ENCODE assay signal across 8 cellular contexts in the genomic region with DNA sequence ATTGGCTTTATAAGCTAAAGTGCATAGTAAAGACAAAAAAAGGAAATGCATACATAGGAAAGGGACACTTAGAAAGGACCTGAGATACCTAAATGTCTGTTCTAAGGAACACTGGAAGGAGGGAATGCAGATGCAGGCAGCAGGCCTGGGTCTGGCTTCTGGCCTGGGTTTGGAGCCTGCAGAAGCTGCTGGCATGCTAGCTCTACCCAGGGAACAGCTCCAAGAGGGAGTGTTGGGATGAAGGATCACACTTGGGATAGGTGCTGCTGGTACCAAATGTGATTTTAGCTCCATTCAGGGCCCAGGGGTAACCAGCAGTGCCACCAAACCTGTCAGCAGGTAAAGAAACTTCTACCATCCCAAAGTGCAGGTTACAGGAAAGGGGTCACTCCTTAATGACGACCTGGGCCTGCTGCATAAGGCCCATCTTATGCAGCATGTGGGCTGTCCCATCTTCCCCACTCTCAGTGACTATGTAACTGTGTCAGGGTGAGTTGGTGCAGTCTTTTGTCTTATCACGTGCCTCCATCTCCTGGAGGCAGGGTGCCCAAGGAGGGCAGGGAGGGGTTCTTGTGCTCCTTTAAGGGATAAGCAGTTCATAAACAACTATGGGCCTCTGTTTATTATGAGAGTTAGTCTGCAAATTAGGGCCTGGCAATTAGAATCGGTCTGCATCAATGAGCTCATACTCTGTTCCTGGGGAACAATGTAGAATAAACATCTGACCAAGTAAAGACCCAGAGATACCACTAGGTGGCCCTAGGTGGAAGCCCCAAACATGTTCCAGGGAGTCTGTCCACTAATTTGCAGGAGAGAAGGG. TPM values are rescaled to one million over a fixed set of nuclear protein-coding genes. Genes with fewer than 3 reads are reported as not detected.
DNase-seq lines count a peak whose midpoint lies in the region; ATAC-seq and TF ChIP-seq lines count a peak whose summit lies in the region.

No MANE protein-coding gene starts in this region.

- peaks cover 0 to under 1% (median 0%) of the 10 kb centered on the region in 7 donors for H3K9me3 Mint-ChIP-seq in naive B cell

- peak; percentile 65 for TF ChIP-seq CTCF in LNCAP (IDR thresholded peaks at IDR 0.05)
- TF ChIP-seq CTCF in epithelial cell of proximal tubule (conservative IDR thresholded peaks at IDR 0.05; ENCODE audit: low read depth, low read length) = peak; percentile 78

- H3K27me3 Mint-ChIP-seq in naive B cell = no peaks in the 10 kb centered on the region

- no peak overlapping the region for H3K4me3 ChIP-seq in epithelial cell of proximal tubule (ENCODE audit: low read depth, low read length)

- DNase-seq in activated gamma-delta T cell treated with anti-CD3 and anti-CD28 coated beads, Interleukin-2, amount 50 U/mL, for 16 hours (ENCODE audit: low read depth) = peak; percentile 12
- DNase-seq in activated gamma-delta T cell treated with Interleukin-2 at 50 U/mL for 16 hours = no peak
- DNase-seq in SW 1271 (lab: John Stamatoyannopoulos, UW) = peak; percentile 11 to 66
- DNase-seq in epithelial cell of proximal tubule (ENCODE audit: low read depth) = no peak
- no peak for DNase-seq in naive B cell
- DNase-seq in DMS79 treated with DMSO at 0.1 percent for 48 hours (lab: John Stamatoyannopoulos, UW) = no peak

- peaks cover 0 to 18% of the 10 kb centered on the region in 2 donors for H3K36me3 Mint-ChIP-seq in naive B cell

- peak overlapping the region in 4 of 6 donors; percentile 43 to 87 (median 68) for H3K27ac Mint-ChIP-seq in naive B cell

- peaks cover 4 to 10% (median 9%) of the 10 kb centered on the region in 3 donors for H3K4me1 Mint-ChIP-seq in naive B cell

- ATAC-seq in naive B cell (ENCODE audit: low read depth in 2 of 2) (peak; percentile 71 to 77), GM21423 (IDR thresholded peaks at IDR 0.05; ENCODE audit: unreplicated experiment) (no peak)

- peak overlapping the region in 1 of 8 donors; percentile 33 for H3K4me3 Mint-ChIP-seq in naive B cell

RNA-seq across cellular contexts. Expression of a gene that starts 26.9 kb away (rescaled TPM):
- total RNA-seq in epithelial cell of proximal tubule = 34.2 and 42.8 TPM in 2 replicates
- polyA plus RNA-seq in naive B cell (ENCODE audit: low read depth in 6 of 6) = 10 to 100 TPM; 32.6 to 76.5 (median 46.7) TPM

RNA-seq across cellular contexts. Expression of a gene that starts 31.7 kb away (rescaled TPM):
- total RNA-seq in epithelial cell of proximal tubule = 16.0 and 16.4 TPM in 2 replicates
- 10 to 100 TPM; 18.2 to 41.8 (median 22.7) TPM for polyA plus RNA-seq in naive B cell (ENCODE audit: low read depth in 6 of 6)

RNA-seq across cellular contexts. Expression of a gene that starts 58.0 kb away (rescaled TPM):
- total RNA-seq in epithelial cell of proximal tubule = 58.6 and 76.0 TPM in 2 replicates
- 10 to 100 TPM; 26.1 to 42.9 (median 31.3) TPM for polyA plus RNA-seq in naive B cell (ENCODE audit: low read depth in 6 of 6)

Comparison
In these comparisons a context has a peak if more than half of its experiments do, and no peak if none do; other contexts are left out.
1. DNase-seq: peak in activated gamma-delta T cell treated with anti-CD3 and anti-CD28 coated beads, Interleukin-2, amount 50 U/mL, for 16 hours (single experiment) and SW 1271 (2 of 2); none in activated gamma-delta T cell treated with Interleukin-2 at 50 U/mL for 16 hours (single experiment), epithelial cell of proximal tubule (single experiment), naive B cell (single experiment) and DMS79 treated with DMSO at 0.1 percent for 48 hours (single experiment).